In genomic region chr4:145179861-145180297, GRCh38 we compare ENCODE assay signal across 8 cellular contexts. TPM values are rescaled to one million over a fixed set of nuclear protein-coding genes. Genes with fewer than 3 reads are reported as not detected.
A peak's percentile ranks its signal among the peaks of the same experiment; 100 is the strongest.
DNase-seq lines count a peak whose midpoint lies in the region; ATAC-seq, FAIRE-seq and TF ChIP-seq lines count a peak whose summit lies in the region.
"Not testable (repeated sequence)": the region's sequence is repeated elsewhere in the genome, so short reads cannot be mapped to it uniquely, and the experiment has no call there.

No MANE protein-coding gene starts in this region.

- not testable (repeated sequence) for H4K5ac ChIP-seq in H9 (ENCODE audit: insufficient read length, low read depth, low read length)

- not testable (repeated sequence) for H3K18ac ChIP-seq in H9 (ENCODE audit: insufficient read length, low read depth, low read length)
- H3K18ac ChIP-seq in neuronal stem cell (ENCODE audit: low read length): peak overlapping the region; percentile 92

- H3K23me2 ChIP-seq in H9 (ENCODE audit: insufficient read length, low read depth, low read length, poor library complexity, severe bottlenecking): peaks cover 14% of the 10 kb centered on the region

- not testable (repeated sequence) for H3K27ac ChIP-seq in H9 (ENCODE audit: insufficient read length, low read depth, low read length)
- H3K27ac ChIP-seq in neuronal stem cell (replicated peaks; ENCODE audit: low read length) (peak overlapping the region; percentile 58), vagina (peak overlapping the region; percentile 99)

- not testable (repeated sequence) for H2BK12ac ChIP-seq in H9 (ENCODE audit: insufficient read length, low read depth, low read length); neuronal stem cell (ENCODE audit: low read length)

- 0 out of 2 replicates have a peak, but pooled peaks have one; percentile 7 for TF ChIP-seq POLR2A in GM12891 (IDR thresholded peaks at IDR 0.05; ENCODE audit: low read depth, low read length)
- not testable (repeated sequence) for TF ChIP-seq POLR2A in vagina (IDR thresholded peaks at IDR 0.05)

- H2BK120ac ChIP-seq in H9 (ENCODE audit: low read depth, low read length, poor library complexity, severe bottlenecking): not testable (repeated sequence)
- peak overlapping the region; percentile 61 for H2BK120ac ChIP-seq in neuronal stem cell (ENCODE audit: low read depth, low read length)

- in situ Hi-C loops in KBM-7 (cut with MboI; ENCODE audit: low pct_unique_long_range_greater_than_20kb, low sequenced_read_pairs): not testable (repeated sequence)

- not testable (repeated sequence) for H2BK15ac ChIP-seq in H9 (ENCODE audit: low read depth, low read length); neuronal stem cell (ENCODE audit: low read length)

- not testable (repeated sequence) for H4K20me1 ChIP-seq in H9 (ENCODE audit: control insufficient read depth, insufficient read depth, insufficient read length)

- not testable (repeated sequence) for H3K27ac Mint-ChIP-seq in H9
- peak overlapping the region; percentile 90 for H3K27ac Mint-ChIP-seq in T-helper 2 cell treated with Interferon-gamma antibody and Interleukin-4, amounts not matched to agents 5 μg/mL and 100 μg/mL, for 36 hours
- peak overlapping the region; percentile 85 for H3K27ac Mint-ChIP-seq in MCF 10A (ENCODE audit: low read depth, unreplicated experiment)

- not testable (repeated sequence) for H3T11ph ChIP-seq in H9 (ENCODE audit: low read length)

- peak overlapping the region; percentile 55 to 91 for H3K4me3 ChIP-seq in neuronal stem cell (ENCODE audit: low read length in 2 of 2)
- peak overlapping the region; percentile 88 to 96 for H3K4me3 ChIP-seq in vagina

- H3K4me2 ChIP-seq in H9 (ENCODE audit: insufficient read depth, insufficient read length, low read length): peak overlapping the region; percentile 86
- peak overlapping the region; percentile 66 for H3K4me2 ChIP-seq in neuronal stem cell (ENCODE audit: insufficient read depth, low read length, poor library complexity, severe bottlenecking)

- peak overlapping the region; percentile 45; the same call in 1 of the 2 replicates for H3K14ac ChIP-seq in H9 (ENCODE audit: insufficient read depth, low read length)
- H3K14ac ChIP-seq in neuronal stem cell (ENCODE audit: low read length): not testable (repeated sequence)

- FAIRE-seq in GM12891 (lab: Jason Lieb, UNC): not testable (repeated sequence)

- BruUV-seq in MCF 10A (replicated peaks; lab: Mats Ljungman, UMichigan): not testable (repeated sequence)

- CTCF ChIA-PET in MCF 10A (lab: Yijun Ruan, JAX): not testable (repeated sequence)

- H3K4me1 Mint-ChIP-seq in H9 (peaks cover 24 to 27% of the 10 kb centered on the region in 2 experiments), MCF 10A (ENCODE audit: insufficient read depth, unreplicated experiment) (peaks cover 12% of the 10 kb centered on the region)
- H3K4me1 Mint-ChIP-seq in T-helper 2 cell treated with Interferon-gamma antibody and Interleukin-4, amounts not matched to agents 5 μg/mL and 100 μg/mL, for 36 hours (ENCODE audit: low read depth): peaks cover 28% of the 10 kb centered on the region

- not testable (repeated sequence) for H2BK20ac ChIP-seq in H9 (ENCODE audit: low read depth, low read length, poor library complexity, severe bottlenecking)

- not testable (repeated sequence) for H3K27me3 ChIP-seq in H9 (ENCODE audit: insufficient read depth, low read length); neuronal stem cell (ENCODE audit: control insufficient read depth in 3 of 3, insufficient read depth in 3 of 3, low read depth in 1 of 3, low read length in 3 of 3); vagina

- not testable (repeated sequence) for H3K23ac ChIP-seq in H9 (ENCODE audit: insufficient read length, low read depth, low read length)
- peak overlapping the region; percentile 73 for H3K23ac ChIP-seq in neuronal stem cell (ENCODE audit: low read depth, low read length, poor library complexity)

- H3K79me2 ChIP-seq in H9 (ENCODE audit: insufficient read depth, low read length): peaks cover 27% of the 10 kb centered on the region; the same call in 1 of the 2 replicates

- H3K36me3 Mint-ChIP-seq in H9 (ENCODE audit: insufficient read depth in 1 of 3, low read depth in 3 of 3); MCF 10A (ENCODE audit: insufficient read depth, unreplicated experiment): not testable (repeated sequence)
- H3K36me3 Mint-ChIP-seq in T-helper 2 cell treated with Interferon-gamma antibody and Interleukin-4, amounts not matched to agents 5 μg/mL and 100 μg/mL, for 36 hours (ENCODE audit: low read depth): peaks cover 18% of the 10 kb centered on the region

- not testable (repeated sequence) for H4K91ac ChIP-seq in H9 (ENCODE audit: insufficient read length, low read depth, low read length); neuronal stem cell (ENCODE audit: low read depth, low read length, poor library complexity)

- H3K9me3 Mint-ChIP-seq in H9; T-helper 2 cell treated with Interferon-gamma antibody and Interleukin-4, amounts not matched to agents 5 μg/mL and 100 μg/mL, for 36 hours; MCF 10A (ENCODE audit: unreplicated experiment): not testable (repeated sequence)

- peak; percentile 54 for ATAC-seq in left ventricle myocardium superior

- not testable (repeated sequence) for H3K36me3 ChIP-seq in neuronal stem cell (replicated peaks in 1 of 2; ENCODE audit: control insufficient read depth in 2 of 2, insufficient read depth in 2 of 2, low read length in 2 of 2); vagina

- not testable (repeated sequence) for TF ChIP-seq CTCF in H9 (conservative IDR thresholded peaks at IDR 0.05); MCF 10A (IDR thresholded peaks at IDR 0.05; ENCODE audit: unreplicated experiment); vagina (IDR thresholded peaks at IDR 0.05)

- H3K4me3 Mint-ChIP-seq in H9 (peak overlapping the region; percentile 94 to 97), MCF 10A (ENCODE audit: unreplicated experiment) (peak overlapping the region; percentile 73)
- peak overlapping the region; percentile 88 for H3K4me3 Mint-ChIP-seq in T-helper 2 cell treated with Interferon-gamma antibody and Interleukin-4, amounts not matched to agents 5 μg/mL and 100 μg/mL, for 36 hours

- H2BK5ac ChIP-seq in H9 (ENCODE audit: insufficient read length, low read length): not testable (repeated sequence)
- peak overlapping the region; percentile 93 for H2BK5ac ChIP-seq in neuronal stem cell (ENCODE audit: low read length)

- H3K56ac ChIP-seq in H9 (ENCODE audit: insufficient read length, low read depth, low read length): not testable (repeated sequence)

- POLR2A ChIA-PET in MCF 10A (lab: Yijun Ruan, JAX): interaction anchor here (0.7 to 5.9 kb wide), 8 partner anchors 10 to 555 kb away, joined by 3 to 63 read pairs (median 4); partner anchors contain the start of genes ABCE1 and ANAPC10

- H3K4me1 ChIP-seq in H9 (ENCODE audit: insufficient read depth, low read length); neuronal stem cell (ENCODE audit: control insufficient read depth in 2 of 2, insufficient read depth in 1 of 2, low read depth in 1 of 2, low read length in 2 of 2): not testable (repeated sequence)
- peaks cover 37% of the 10 kb centered on the region for H3K4me1 ChIP-seq in vagina

- WGBS in H9 (ENCODE audit: extremely low coverage, insufficient read length, low lambda C conversion rate): no CpG with 5 or more reads among the region's 57 CpGs
- WGBS in neuronal stem cell (ENCODE audit: extremely low coverage in 2 of 2, insufficient read length in 2 of 2, insufficient replicate concordance in 1 of 2), 2 donors: no CpG with 5 or more reads among the region's 57 CpGs

- not testable (repeated sequence) for DNase-seq in GM12891 (ENCODE audit: insufficient read length, low spot score); H9; T-helper 2 cell treated with Interferon-gamma antibody and Interleukin-4, amounts not matched to agents 5 μg/mL and 100 μg/mL, for 36 hours (ENCODE audit: low spot score); MCF 10A (ENCODE audit: unreplicated experiment); left ventricle myocardium superior; neuronal stem cell (ENCODE audit: low spot score); vagina (ENCODE audit: extremely low spot score in 2 of 2)
- peak; percentile 47 for DNase-seq in KBM-7

- not testable (repeated sequence) for H3K9me3 ChIP-seq in H9 (ENCODE audit: control insufficient read depth, low read depth, low read length); neuronal stem cell (replicated peaks in 1 of 2; ENCODE audit: control insufficient read depth in 2 of 2, insufficient read depth in 1 of 2, low read depth in 1 of 2, low read length in 2 of 2); vagina

- not testable (repeated sequence) for H3K27me3 Mint-ChIP-seq in H9 (ENCODE audit: low read depth); T-helper 2 cell treated with Interferon-gamma antibody and Interleukin-4, amounts not matched to agents 5 μg/mL and 100 μg/mL, for 36 hours (ENCODE audit: low read depth); MCF 10A (ENCODE audit: insufficient read depth, unreplicated experiment)

- H2AK5ac ChIP-seq in H9 (ENCODE audit: insufficient read length, low read length): not testable (repeated sequence)
- H2AK5ac ChIP-seq in neuronal stem cell (ENCODE audit: low read depth, low read length): peak overlapping the region; percentile 37

- not testable (repeated sequence) for H3K79me1 ChIP-seq in H9 (ENCODE audit: insufficient read depth, low read depth, low read length, poor library complexity, severe bottlenecking); neuronal stem cell (ENCODE audit: low read depth, low read length)

- intact Hi-C loops in MCF 10A (cut with micrococcal nuclease); left ventricle myocardium superior (cut with micrococcal nuclease); vagina (cut with DNase I): not testable (repeated sequence)

- not testable (repeated sequence) for H2AFZ ChIP-seq in H9 (ENCODE audit: low read length)
- peak overlapping the region; percentile 97 for H2AFZ ChIP-seq in neuronal stem cell (ENCODE audit: low read length)

- not testable (repeated sequence) for H3K4ac ChIP-seq in H9 (ENCODE audit: low read depth, low read length); neuronal stem cell (ENCODE audit: low read length)

- H4K8ac ChIP-seq in H9 (replicated peaks; ENCODE audit: insufficient read length, low read depth, low read length): not testable (repeated sequence)
- peak overlapping the region; percentile 17 for H4K8ac ChIP-seq in neuronal stem cell (ENCODE audit: low read depth, low read length)

- H3K9ac ChIP-seq in H9 (ENCODE audit: extremely low read depth, insufficient read length, low read length) (peak overlapping the region; percentile 62), neuronal stem cell (ENCODE audit: low read depth, low read length, poor library complexity) (peak overlapping the region; percentile 79)

RNA-seq across cellular contexts. Expression of gene OTUD4, which starts 0.5 kb away (rescaled TPM):
- 6.3 TPM for polyA plus RNA-seq in GM12891 (2012; ENCODE audit: low read depth, missing spikeins)
- total RNA-seq in H9 (2021): 51.1 and 59.0 TPM in 2 replicates
- total RNA-seq in MCF 10A (2022): 66.2 and 68.0 TPM in 2 replicates
- 38.9 TPM for total RNA-seq in left ventricle myocardium superior
- polyA plus RNA-seq in neuronal stem cell (2013, experiment 1 of 2): 19.7 TPM
- polyA plus RNA-seq in neuronal stem cell (2013, experiment 2 of 2): 19.9 TPM
- total RNA-seq in vagina: 34.4 TPM
